Comparison of ENCODE assay signal across 15 cellular contexts in the genomic region with DNA sequence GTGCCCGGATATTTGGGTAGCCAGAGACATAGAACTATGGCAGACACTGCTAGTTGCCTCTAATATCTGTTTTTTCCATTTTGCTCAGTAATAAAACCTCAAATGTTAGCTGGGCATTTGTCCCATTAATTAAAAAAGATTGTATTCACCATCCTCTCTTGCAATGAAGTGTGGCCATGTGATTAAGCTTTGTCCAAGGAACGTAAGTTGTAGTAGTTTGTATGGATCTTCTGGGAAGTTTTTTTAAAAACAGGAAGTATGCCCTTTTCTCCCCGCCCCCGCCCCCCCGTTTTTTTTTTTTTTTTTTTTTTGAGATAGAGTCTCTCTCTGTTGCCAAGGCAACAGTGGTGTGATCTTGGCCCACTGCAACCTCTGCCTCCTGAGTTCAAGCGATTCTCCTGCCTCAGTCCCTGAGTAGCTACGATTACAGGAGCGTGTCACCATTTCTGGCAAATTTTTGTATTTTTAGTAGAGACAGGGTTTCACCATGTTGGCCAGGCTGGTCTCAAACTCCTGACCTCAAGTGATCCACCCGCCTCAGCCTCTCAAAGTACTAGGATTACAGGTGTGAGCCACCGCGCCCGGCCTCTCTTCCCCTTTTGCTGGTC. TPM values are rescaled to one million over a fixed set of nuclear protein-coding genes. Genes with fewer than 3 reads are reported as not detected.
DNase-seq lines count a peak whose midpoint lies in the region; ATAC-seq and TF ChIP-seq lines count a peak whose summit lies in the region.
"Had no signal": no experiment of that assay in that cellular context is flagged by ENCODE, and none has a peak within 500 bp of the region (broad histone marks: within the 10 kb centered on the region; RNA-seq: fewer than 3 reads in every experiment).

No MANE protein-coding gene starts in this region.

- H3K4me1 Mint-ChIP-seq in stimulated activated naive CD8-positive, alpha-beta T cell treated with anti-CD3 and anti-CD28 coated beads, Interleukin-15, Interleukin-2, amounts not matched to agents 100 ng/mL and 50 ng/mL, for 24 hours (ENCODE audit: low read depth), result peaks cover 39% of the 10 kb centered on the region
- peaks cover 37% of the 10 kb centered on the region for H3K4me1 Mint-ChIP-seq in stimulated activated naive CD8-positive, alpha-beta T cell treated with anti-CD3 and anti-CD28 coated beads, Interleukin-15, amount 100 ng/mL, for 72 hours

- ATAC-seq in stimulated activated naive CD8-positive, alpha-beta T cell treated with anti-CD3 and anti-CD28 coated beads, Interleukin-15, amount 100 ng/mL, for 72 hours, result no peak
- no peak for ATAC-seq in GM18502 (IDR thresholded peaks at IDR 0.05; ENCODE audit: poor library complexity, unreplicated experiment)
- ATAC-seq: activated CD8-positive, alpha-beta T cell treated with anti-CD3 and anti-CD28 coated beads for 36 hours; esophagus mucosa had no signal

- no peak for TF ChIP-seq CTCF in uterus (IDR thresholded peaks at IDR 0.05)

- peak overlapping the region; percentile 75 for H3K18ac ChIP-seq in mesendoderm (ENCODE audit: low read length)

- H3K27ac ChIP-seq in SK-N-MC (peak overlapping the region; percentile 48; the same call in 1 of the 2 replicates), mesendoderm (ENCODE audit: low read depth, low read length) (no peak overlapping the region), uterus (peak overlapping the region; percentile 82 to 89)
- H3K27ac ChIP-seq: BLaER1 had no signal

- peak overlapping the region; percentile 3 for H3K4me3 Mint-ChIP-seq in stimulated activated naive CD8-positive, alpha-beta T cell treated with anti-CD3 and anti-CD28 coated beads, Interleukin-15, Interleukin-2, amounts not matched to agents 100 ng/mL and 50 ng/mL, for 24 hours
- no peak overlapping the region for H3K4me3 Mint-ChIP-seq in stimulated activated naive CD8-positive, alpha-beta T cell treated with anti-CD3 and anti-CD28 coated beads, Interleukin-15, amount 100 ng/mL, for 72 hours

- no peak overlapping the region for H2AK5ac ChIP-seq in mesendoderm (ENCODE audit: low read length)

- H4K8ac ChIP-seq in mesendoderm (ENCODE audit: low read depth, low read length), result no peak overlapping the region

- peaks cover 2% of the 10 kb centered on the region for H3K4me1 ChIP-seq in mesendoderm (ENCODE audit: control insufficient read depth, low read depth, low read length)
- no peaks in the 10 kb centered on the region for H3K4me1 ChIP-seq in uterus

- no peak overlapping the region for H2BK5ac ChIP-seq in mesendoderm (ENCODE audit: low read length)

- no peaks in the 10 kb centered on the region for H3K27me3 Mint-ChIP-seq in stimulated activated naive CD8-positive, alpha-beta T cell treated with anti-CD3 and anti-CD28 coated beads, Interleukin-15, Interleukin-2, amounts not matched to agents 100 ng/mL and 50 ng/mL, for 24 hours
- H3K27me3 Mint-ChIP-seq in stimulated activated naive CD8-positive, alpha-beta T cell treated with anti-CD3 and anti-CD28 coated beads, Interleukin-15, amount 100 ng/mL, for 72 hours, result no peaks in the 10 kb centered on the region
- H3K27me3 Mint-ChIP-seq: activated CD8-positive, alpha-beta T cell treated with anti-CD3 and anti-CD28 coated beads for 36 hours had no signal

- H3K4me3 ChIP-seq in SK-N-MC (no peak overlapping the region), mesendoderm (ENCODE audit: low read length) (no peak overlapping the region), uterus (no peak overlapping the region)
- H3K4me3 ChIP-seq: BLaER1 had no signal

- no peak overlapping the region for H3K27ac Mint-ChIP-seq in stimulated activated naive CD8-positive, alpha-beta T cell treated with anti-CD3 and anti-CD28 coated beads, Interleukin-15, Interleukin-2, amounts not matched to agents 100 ng/mL and 50 ng/mL, for 24 hours
- H3K27ac Mint-ChIP-seq in stimulated activated naive CD8-positive, alpha-beta T cell treated with anti-CD3 and anti-CD28 coated beads, Interleukin-15, amount 100 ng/mL, for 72 hours, result no peak overlapping the region
- H3K27ac Mint-ChIP-seq: activated CD8-positive, alpha-beta T cell treated with anti-CD3 and anti-CD28 coated beads for 36 hours; T-helper 1 cell treated with Interleukin-12 subunit alpha and Interleukin-12 subunit beta and Interleukin-4 antibody, amounts not matched to agents 30 μg/mL and 1 μg/mL, for 36 hours had no signal

- no peak overlapping the region for H3K23ac ChIP-seq in mesendoderm (ENCODE audit: low read length)

- no CpG with 5 or more reads among the region's 12 CpGs for WGBS in mesendoderm (ENCODE audit: extremely low coverage, insufficient coverage, low lambda C conversion rate)

- no peak overlapping the region for H3K4me2 ChIP-seq in mesendoderm (ENCODE audit: low read length)

- no peak overlapping the region for H4K5ac ChIP-seq in mesendoderm (ENCODE audit: low read length)

- H3K4ac ChIP-seq in mesendoderm (ENCODE audit: low read depth, low read length), result no peak overlapping the region

- peak overlapping the region; percentile 98 for H2BK15ac ChIP-seq in mesendoderm (replicated peaks; ENCODE audit: low read depth)

- no peaks in the 10 kb centered on the region for H3K27me3 ChIP-seq in mesendoderm (ENCODE audit: insufficient read depth, low read length, poor library complexity)
- no peaks in the 10 kb centered on the region for H3K27me3 ChIP-seq in uterus
- H3K27me3 ChIP-seq: BLaER1 had no signal

- no peaks in the 10 kb centered on the region for H3K9me3 ChIP-seq in SK-N-MC (ENCODE audit: low read depth, low read length)
- H3K9me3 ChIP-seq in uterus, result no peaks in the 10 kb centered on the region
- H3K9me3 ChIP-seq: BLaER1 had no signal

- H3K56ac ChIP-seq in mesendoderm (ENCODE audit: low read length), result peak overlapping the region; percentile 56

- H3K36me3 ChIP-seq in SK-N-MC (ENCODE audit: insufficient read depth, low read length) (peaks cover 5% of the 10 kb centered on the region), mesendoderm (ENCODE audit: control insufficient read depth, insufficient read depth, low read length) (no peaks in the 10 kb centered on the region), uterus (no peaks in the 10 kb centered on the region)
- H3K36me3 ChIP-seq: BLaER1 had no signal

- H2BK120ac ChIP-seq in mesendoderm (ENCODE audit: low read depth, low read length), result no peak overlapping the region

- no peak for DNase-seq in stimulated activated naive CD8-positive, alpha-beta T cell treated with anti-CD3 and anti-CD28 coated beads, Interleukin-15, amount 100 ng/mL, for 72 hours
- no peak for DNase-seq in SK-N-MC (ENCODE audit: low read depth, low spot score)
- DNase-seq in mesendoderm, result peak; percentile 51
- DNase-seq in uterus, result no peak
- no peak for DNase-seq in NCI-H1694 treated with DMSO at 0.1 percent for 48 hours (lab: John Stamatoyannopoulos, UW)
- DNase-seq in HPDE6-E6E7 (ENCODE audit: extremely low spot score), result no peak
- DNase-seq: activated CD8-positive, alpha-beta T cell treated with anti-CD3 and anti-CD28 coated beads for 36 hours; cerebellar nuclear complex; NCI-H2171; stimulated activated CD4-positive, alpha-beta T cell treated with anti-CD3 and anti-CD28 coated beads, Interleukin-4, amount 100 ng/mL, for 24 hours had no signal

- H3K9ac ChIP-seq in SK-N-MC (ENCODE audit: insufficient read length) (no peak overlapping the region), mesendoderm (ENCODE audit: low read length) (no peak overlapping the region)
- H3K9ac ChIP-seq: BLaER1 had no signal

- peaks cover 22% of the 10 kb centered on the region for H3K79me2 ChIP-seq in mesendoderm (ENCODE audit: control insufficient read depth, insufficient read depth, low read length)

- peaks cover 2% of the 10 kb centered on the region for H3K79me1 ChIP-seq in mesendoderm (ENCODE audit: low read length)

- TF ChIP-seq POLR2A in uterus (IDR thresholded peaks at IDR 0.05), result no peak

- H3K36me3 Mint-ChIP-seq in stimulated activated naive CD8-positive, alpha-beta T cell treated with anti-CD3 and anti-CD28 coated beads, Interleukin-15, Interleukin-2, amounts not matched to agents 100 ng/mL and 50 ng/mL, for 24 hours (ENCODE audit: low read depth), result no peaks in the 10 kb centered on the region

- H3K9me3 Mint-ChIP-seq in stimulated activated naive CD8-positive, alpha-beta T cell treated with anti-CD3 and anti-CD28 coated beads, Interleukin-15, Interleukin-2, amounts not matched to agents 100 ng/mL and 50 ng/mL, for 24 hours, result no peaks in the 10 kb centered on the region
- no peaks in the 10 kb centered on the region for H3K9me3 Mint-ChIP-seq in stimulated activated naive CD8-positive, alpha-beta T cell treated with anti-CD3 and anti-CD28 coated beads, Interleukin-15, amount 100 ng/mL, for 72 hours
- H3K9me3 Mint-ChIP-seq: activated CD8-positive, alpha-beta T cell treated with anti-CD3 and anti-CD28 coated beads for 36 hours; T-helper 1 cell treated with Interleukin-12 subunit alpha and Interleukin-12 subunit beta and Interleukin-4 antibody, amounts not matched to agents 30 μg/mL and 1 μg/mL, for 36 hours had no signal

- intact Hi-C loops in uterus (cut with DNase I; ENCODE audit: low total_unique reads), result no loop called here

RNA-seq across cellular contexts. Expression of gene TMEM135, which starts 1.7 kb away (rescaled TPM):
- 24.1 TPM for polyA plus RNA-seq in mesendoderm (2013, experiment 1 of 2)
- polyA plus RNA-seq in mesendoderm (2013, experiment 2 of 2), result 24.8 TPM
- total RNA-seq in uterus, result 10 to 100 TPM; 19.0 to 38.5 (median 29.5) TPM
